ENCODE assay signal across 1 cellular context in the genomic region with DNA sequence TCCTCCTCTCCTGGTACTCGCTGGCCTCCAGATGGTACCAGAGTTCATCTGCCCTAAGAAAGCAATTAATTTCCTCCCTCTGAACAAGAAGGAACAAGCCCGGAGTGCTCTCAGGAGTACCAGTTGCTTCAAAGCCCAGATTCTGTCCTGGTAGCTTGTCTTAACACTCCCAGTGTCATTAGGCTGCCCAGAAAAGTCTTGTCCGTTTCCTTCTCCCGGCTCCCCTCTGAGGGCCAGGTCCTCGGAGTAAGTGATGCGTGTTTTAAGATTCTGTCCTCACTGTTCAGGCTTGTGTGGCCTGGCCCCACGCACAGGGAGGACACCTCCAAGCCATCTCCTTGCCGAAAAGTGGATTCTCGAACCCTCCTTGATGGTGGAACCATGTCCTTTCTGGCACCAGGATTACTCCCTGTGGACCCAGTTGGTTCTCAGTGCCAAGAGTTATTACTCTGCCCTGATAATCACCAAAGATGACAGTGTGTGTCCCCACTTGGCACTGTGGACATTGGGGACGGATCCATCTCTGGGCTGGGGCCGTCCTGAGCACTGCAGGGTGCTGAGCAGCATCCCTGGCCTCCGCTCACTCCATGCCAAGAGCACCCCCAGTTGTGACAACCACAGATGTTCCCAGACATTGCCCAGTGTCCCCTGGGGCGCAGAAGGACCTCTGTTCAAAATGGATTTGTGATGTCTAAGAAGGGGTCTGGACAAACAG.
TF ChIP-seq lines count a peak whose summit lies in the region.

No MANE protein-coding gene starts in this region.

TF ChIP-seq in SK-N-SH, 30 proteins besides CTCF, POLR2A, EP300 and RAD21 (continued from another document):
- TF ChIP-seq, protein P1, sequence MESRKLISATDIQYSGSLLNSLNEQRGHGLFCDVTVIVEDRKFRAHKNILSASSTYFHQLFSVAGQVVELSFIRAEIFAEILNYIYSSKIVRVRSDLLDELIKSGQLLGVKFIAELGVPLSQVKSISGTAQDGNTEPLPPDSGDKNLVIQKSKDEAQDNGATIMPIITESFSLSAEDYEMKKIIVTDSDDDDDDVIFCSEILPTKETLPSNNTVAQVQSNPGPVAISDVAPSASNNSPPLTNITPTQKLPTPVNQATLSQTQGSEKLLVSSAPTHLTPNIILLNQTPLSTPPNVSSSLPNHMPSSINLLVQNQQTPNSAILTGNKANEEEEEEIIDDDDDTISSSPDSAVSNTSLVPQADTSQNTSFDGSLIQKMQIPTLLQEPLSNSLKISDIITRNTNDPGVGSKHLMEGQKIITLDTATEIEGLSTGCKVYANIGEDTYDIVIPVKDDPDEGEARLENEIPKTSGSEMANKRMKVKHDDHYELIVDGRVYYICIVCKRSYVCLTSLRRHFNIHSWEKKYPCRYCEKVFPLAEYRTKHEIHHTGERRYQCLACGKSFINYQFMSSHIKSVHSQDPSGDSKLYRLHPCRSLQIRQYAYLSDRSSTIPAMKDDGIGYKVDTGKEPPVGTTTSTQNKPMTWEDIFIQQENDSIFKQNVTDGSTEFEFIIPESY (IDR thresholded peaks at IDR 0.05; ENCODE audit: borderline replicate concordance, low read depth), result no peak
- no peak for TF ChIP-seq ELF1 (IDR thresholded peaks at IDR 0.05)
